Comparison of ENCODE assay signal across 8 cellular contexts in the genomic region with DNA sequence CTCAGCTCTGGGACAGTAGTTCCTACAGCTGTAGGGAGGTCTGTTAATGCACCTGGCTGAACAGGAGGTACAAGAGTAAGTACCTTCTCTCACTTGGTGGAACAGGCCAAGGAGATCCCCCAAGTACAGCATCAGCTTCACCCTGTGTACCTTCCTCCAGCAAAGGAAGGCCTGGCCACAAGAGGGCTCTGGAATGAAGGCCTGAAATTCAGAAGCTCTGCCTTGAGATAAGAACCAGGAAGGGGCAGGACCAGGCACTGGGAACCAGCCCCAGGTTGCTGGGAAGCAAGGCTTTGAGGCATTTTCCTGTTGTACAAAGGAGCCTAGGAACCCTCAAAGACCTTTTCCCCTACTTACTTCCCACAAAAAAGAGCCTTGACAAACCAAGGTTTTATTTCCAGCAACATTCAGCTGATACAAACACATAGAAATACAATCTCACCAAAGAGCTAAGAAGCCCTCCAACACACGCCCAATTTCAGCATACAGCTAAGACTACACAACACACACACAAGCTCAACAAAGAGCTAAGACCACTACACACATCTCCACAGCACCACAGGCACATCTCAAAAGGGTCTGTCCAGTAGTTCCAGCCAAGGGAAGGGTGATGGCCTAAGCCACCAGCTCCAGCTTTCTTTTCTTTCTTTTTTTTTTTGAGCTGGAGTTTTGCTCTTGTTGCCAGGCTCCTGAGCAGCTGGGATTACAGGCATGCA. TPM values are rescaled to one million over a fixed set of nuclear protein-coding genes. Genes with fewer than 3 reads are reported as not detected.
A peak's percentile ranks its signal among the peaks of the same experiment; 100 is the strongest.
DNase-seq lines count a peak whose midpoint lies in the region; ATAC-seq and TF ChIP-seq lines count a peak whose summit lies in the region.

No MANE protein-coding gene starts in this region.

- TF ChIP-seq CTCF in GM10266 (IDR thresholded peaks at IDR 0.05; ENCODE audit: control insufficient read depth, insufficient read depth, low read depth, missing control alignments) (peak; percentile 71), Loucy (conservative IDR thresholded peaks at IDR 0.05; ENCODE audit: low read length) (peak; percentile 82), colonic mucosa (IDR thresholded peaks at IDR 0.05) (peak; percentile 58), right lobe of liver (IDR thresholded peaks at IDR 0.05) (peak; percentile 68 to 72 (median 70))

- H3K9ac ChIP-seq in Loucy (ENCODE audit: low read depth, low read length, poor library complexity, severe bottlenecking) (no peak overlapping the region), colonic mucosa (ENCODE audit: low read depth in 2 of 2, low read length in 2 of 2) (peak overlapping the region in 1 of 2 donors; percentile 19)

- no peaks in the 10 kb centered on the region for H3K27me3 ChIP-seq in Loucy (ENCODE audit: insufficient read depth, low read length, poor library complexity, severe bottlenecking)
- no peaks in the 10 kb centered on the region for H3K27me3 ChIP-seq in colonic mucosa
- H3K27me3 ChIP-seq in right lobe of liver = no peaks in the 10 kb centered on the region

- peak overlapping the region; percentile 5; the same call in 1 of the 2 replicates for H2AFZ ChIP-seq in Loucy (ENCODE audit: low read length)

- no peaks in the 10 kb centered on the region for H3F3A ChIP-seq in Loucy (ENCODE audit: low read depth)

- TF ChIP-seq POLR2A in right lobe of liver (IDR thresholded peaks at IDR 0.05) = no peak

- intact Hi-C loops in colonic mucosa (cut with DNase I) (loop anchor here (5.0 to 10.0 kb wide), 2 partner anchors 47 to 100 kb away; a partner anchor contains a TSS), right lobe of liver (cut with DNase I) (loop anchor here in 1 of 2 donors (10.0 kb wide), 1 partner anchor 47 kb away; a partner anchor contains a TSS)

- H3K27ac ChIP-seq in colonic mucosa = peak overlapping the region; percentile 63
- H3K27ac ChIP-seq in right lobe of liver = peak overlapping the region; percentile 11 to 36 (median 13)

- H4K20me1 ChIP-seq in Loucy (ENCODE audit: insufficient read depth, low read length, poor library complexity, severe bottlenecking) = no peaks in the 10 kb centered on the region

- H3K79me2 ChIP-seq in Loucy (ENCODE audit: insufficient read depth, low read length) = no peaks in the 10 kb centered on the region

- H3K9me2 ChIP-seq in Loucy (replicated peaks; ENCODE audit: low read depth, low read length) = no peaks in the 10 kb centered on the region

- H3K4me1 ChIP-seq in Loucy (ENCODE audit: insufficient read depth, low read length, poor library complexity, severe bottlenecking) (peaks cover 3% of the 10 kb centered on the region), colonic mucosa (no peaks in the 10 kb centered on the region), right lobe of liver (peaks cover 0 to 9% (median 2%) of the 10 kb centered on the region in 4 donors)

- H3K9me3 ChIP-seq in Loucy (ENCODE audit: insufficient read depth, low read depth, low read length) = no peaks in the 10 kb centered on the region
- no peaks in the 10 kb centered on the region for H3K9me3 ChIP-seq in colonic mucosa
- H3K9me3 ChIP-seq in right lobe of liver = no peaks in the 10 kb centered on the region

- H3K4me3 ChIP-seq in Loucy (ENCODE audit: low read length, poor library complexity, severe bottlenecking) (no peak overlapping the region), colonic mucosa (no peak overlapping the region), right lobe of liver (no peak overlapping the region)

- H3K36me3 ChIP-seq in Loucy (ENCODE audit: insufficient read depth, low read length) = peaks cover 31% of the 10 kb centered on the region; the same call in 1 of the 2 replicates
- peaks cover 9% of the 10 kb centered on the region for H3K36me3 ChIP-seq in colonic mucosa
- H3K36me3 ChIP-seq in right lobe of liver = peaks cover 0 to 33% (median 15%) of the 10 kb centered on the region in 4 donors

- peak; percentile 61 for DNase-seq in GM10266 (ENCODE audit: extremely low spot score)
- DNase-seq in activated CD4-positive, CD25-positive, alpha-beta regulatory T cell treated with anti-CD3 and anti-CD28 coated beads, Interleukin-2, amount 50 U/mL, for 16 hours (ENCODE audit: low read depth, low spot score) = peak; percentile 18
- DNase-seq in colonic mucosa = peak; percentile 79
- DNase-seq in right lobe of liver = peak; percentile 72 to 75 (median 73)
- peak; percentile 61 for DNase-seq in stimulated activated CD8-positive, alpha-beta memory T cell treated with anti-CD3 and anti-CD28 coated beads, Interleukin-4, amount 100 ng/mL, for 48 hours
- DNase-seq in SHP77 treated with DMSO at 0.1 percent for 48 hours (lab: John Stamatoyannopoulos, UW) = no peak

- ATAC-seq in right lobe of liver = peak; percentile 83 to 94 (median 91)
- ATAC-seq in HG02885 (IDR thresholded peaks at IDR 0.05; ENCODE audit: poor library complexity, unreplicated experiment) = no peak

- no peak overlapping the region for H3K4me2 ChIP-seq in Loucy (ENCODE audit: low read depth, low read length, poor library complexity, severe bottlenecking)

- WGBS in right lobe of liver (ENCODE audit: insufficient coverage, low coverage, low lambda C conversion rate, missing lambda C conversion rate) = 44% methylated on average over 1 of the region's 1 CpG

RNA-seq across cellular contexts. Expression of a gene that starts 23.5 kb away (rescaled TPM):
- 100 to 1,000 TPM; 134 to 179 TPM for total RNA-seq in colonic mucosa
- 100 to 1,000 TPM in 1 of 6 experiments, 10 to 100 TPM in 5; 48.3 to 119 (median 65.3) TPM for total RNA-seq in right lobe of liver

RNA-seq across cellular contexts. Expression of a gene that starts 41.3 kb away (rescaled TPM):
- total RNA-seq in colonic mucosa = 10 to 100 TPM; 74.7 to 87.8 TPM
- 10 to 100 TPM; 16.3 to 60.8 (median 28.3) TPM for total RNA-seq in right lobe of liver

RNA-seq across cellular contexts. Expression of a gene that starts 42.9 kb away (rescaled TPM):
- total RNA-seq in colonic mucosa (not detected), right lobe of liver (under 1 TPM in 3 of 6 experiments, not detected in 3; 0.29 to 0.33 (median 0.32) TPM)

RNA-seq across cellular contexts. Expression of a gene that starts 48.3 kb away (rescaled TPM):
- total RNA-seq in colonic mucosa = 10 to 100 TPM; 63.6 TPM
- total RNA-seq in right lobe of liver = 10 to 100 TPM; 25.5 to 34.3 (median 28.1) TPM
